In the genomic region with DNA sequence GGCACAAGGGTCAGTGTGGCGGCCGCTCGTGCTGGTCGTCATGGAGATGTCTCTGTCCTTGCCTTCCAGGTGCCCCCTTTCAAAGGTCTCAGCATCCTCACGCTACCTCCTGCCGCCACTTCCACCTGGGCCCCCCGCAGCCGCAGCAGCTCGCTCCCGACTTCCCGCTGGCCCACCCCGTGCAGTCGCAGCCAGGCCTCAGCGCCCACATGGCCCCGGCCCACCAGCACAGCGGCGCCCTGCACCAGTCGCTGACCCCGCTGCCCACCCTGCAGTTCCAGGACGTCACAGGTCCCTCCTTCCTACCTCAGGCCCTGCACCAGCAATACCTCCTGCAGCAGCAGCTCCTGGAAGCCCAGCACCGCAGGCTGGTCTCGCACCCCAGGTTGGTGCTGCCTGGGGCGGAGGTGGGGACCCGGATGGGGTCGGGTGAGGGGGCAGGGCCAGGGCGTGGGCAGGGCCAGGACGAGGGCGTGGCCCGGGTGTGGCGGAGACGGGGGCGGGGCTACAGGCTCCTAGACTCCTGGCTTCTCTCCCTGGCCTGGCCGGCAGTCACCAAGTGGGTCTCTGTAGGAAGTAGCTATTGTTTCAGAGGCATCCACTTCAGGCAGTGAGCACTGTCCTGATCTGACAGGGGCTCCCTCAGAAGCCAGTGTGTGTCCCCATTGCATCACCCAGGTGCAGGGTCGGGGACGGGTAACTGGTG, we compare ENCODE assay signal across 24 cellular contexts.
DNase-seq lines count a peak whose midpoint lies in the region; ATAC-seq, FAIRE-seq and TF ChIP-seq lines count a peak whose summit lies in the region.
"Had no signal": no experiment of that assay in that cellular context is flagged by ENCODE, and none has a peak within 500 bp of the region (broad histone marks: within the 10 kb centered on the region; RNA-seq: fewer than 3 reads in every experiment).

No MANE protein-coding gene starts in this region.

- H3K4me3 ChIP-seq in HCT116 (replicated peaks in 1 of 2; ENCODE audit: low read depth in 1 of 2, low read length in 2 of 2) (no peak overlapping the region), K562 (no peak overlapping the region)
- H3K4me3 ChIP-seq: BLaER1 treated with 17β-estradiol and CSF1 and Interleukin-3, amounts not matched to agents 10 nM and 100 nM; cardiac muscle cell; coronary artery had no signal

- H2AFZ ChIP-seq in HCT116 (ENCODE audit: low read depth, low read length, poor library complexity, severe bottlenecking), result no peak overlapping the region
- peak overlapping the region; percentile 51; the same call in 1 of the 2 replicates for H2AFZ ChIP-seq in K562 (ENCODE audit: low read depth, low read length)

- H3K9ac ChIP-seq in HCT116 (ENCODE audit: low read length) (no peak overlapping the region), K562 (ENCODE audit: insufficient read depth in 1 of 2, low read depth in 2 of 2, low read length in 2 of 2) (peak overlapping the region in 1 of 2 experiments; percentile 35; a peak in 1 of 4 replicates)
- H3K9ac ChIP-seq: BLaER1 treated with 17β-estradiol and CSF1 and Interleukin-3, amounts not matched to agents 10 nM and 100 nM; SK-N-SH had no signal

- in situ Hi-C loops in K562 (cut with MboI), result no loop called here

- no peak for TF ChIP-seq RAD21 in HCT116 (IDR thresholded peaks at IDR 0.05; ENCODE audit: low read depth)
- TF ChIP-seq RAD21 in K562 (CRISPR knock-in tag; conservative IDR thresholded peaks at IDR 0.05 in 1 of 2, IDR thresholded peaks at IDR 0.05 in 1 of 2), result no peak

- TF ChIP-seq CTCF in HCT116 (IDR thresholded peaks at IDR 0.05 in 2 of 3, conservative IDR thresholded peaks at IDR 0.05 in 1 of 3; ENCODE audit: borderline replicate concordance in 1 of 3, insufficient read depth in 1 of 3, low read depth in 2 of 3, low read length in 2 of 3), result no peak
- no peak for TF ChIP-seq CTCF in K562 (IDR thresholded peaks at IDR 0.05 in 2 of 3, conservative IDR thresholded peaks at IDR 0.05 in 1 of 3; ENCODE audit: insufficient read depth in 2 of 3, low read depth in 1 of 3, low read length in 3 of 3)

- H3K9me3 ChIP-seq in HCT116 (ENCODE audit: control insufficient read depth in 1 of 2, insufficient read depth in 1 of 2, low read depth in 1 of 2, low read length in 2 of 2), result no peaks in the 10 kb centered on the region
- H3K9me3 ChIP-seq in K562 (replicated peaks; ENCODE audit: control insufficient read depth, insufficient read depth, low read depth, low read length), result no peaks in the 10 kb centered on the region
- H3K9me3 ChIP-seq: BLaER1 treated with 17β-estradiol and CSF1 and Interleukin-3, amounts not matched to agents 10 nM and 100 nM; SK-N-SH had no signal

- BruUV-seq in HCT116 (replicated peaks; lab: Mats Ljungman, UMichigan) (no TSS peak), K562 (replicated peaks; lab: Mats Ljungman, UMichigan) (no TSS peak)

- CTCF ChIA-PET in HCT116 (lab: Charles Lee), result no interaction called here
- CTCF ChIA-PET in K562 (lab: Yijun Ruan, JAX; ENCODE audit: low intra/inter-chr PET ratio), result no interaction called here

- no peaks in the 10 kb centered on the region for H3K9me2 ChIP-seq in HCT116 (ENCODE audit: insufficient read depth)
- H3K9me2 ChIP-seq: SK-N-SH had no signal

- DNase-seq in HCT116 (ENCODE audit: low read depth, low spot score) (no peak), K562 (ENCODE audit: extremely low read depth in 1 of 4, low spot score in 3 of 4) (peak in 3 of 4 experiments; percentile 24 to 56 (median 49)), iPS-NIHi11 (ENCODE audit: low spot score) (peak; percentile 85), NCI-H524 (lab: John Stamatoyannopoulos, UW) (no peak)
- no peak for DNase-seq in stimulated activated naive CD8-positive, alpha-beta T cell treated with anti-CD3 and anti-CD28 coated beads, Interleukin-15, Interleukin-2, amounts not matched to agents 100 U/mL and 50 U/mL, for 24 hours
- DNase-seq: activated CD4-positive, alpha-beta T cell treated with anti-CD3 and anti-CD28 coated beads, Interleukin-2, amount 10 ng/mL, durations not matched to agents 24 days and 14 days; activated CD8-positive, alpha-beta memory T cell treated with anti-CD3 and anti-CD28 coated beads, Interleukin-2, amount 10 ng/mL, durations not matched to agents 7 days and 5 days; activated naive CD4-positive, alpha-beta T cell treated with anti-CD3 and anti-CD28 coated beads, Interleukin-2, amount 50 U/mL, for 16 hours; aorta; MV-4-11; naive thymus-derived CD4-positive, alpha-beta T cell; NCI-H1694 treated with DMSO at 0.1 percent for 48 hours; NCI-H69; retina; RPMI8226; SK-N-SH; T-helper 2 cell had no signal

- H3K4me2 ChIP-seq in HCT116 (ENCODE audit: low read length) (no peak overlapping the region), K562 (ENCODE audit: insufficient read depth, low read length) (peak overlapping the region; percentile 18; the same call in 1 of the 2 replicates)
- H3K4me2 ChIP-seq: BLaER1 treated with 17β-estradiol and CSF1 and Interleukin-3, amounts not matched to agents 10 nM and 100 nM; SK-N-SH had no signal

- ATAC-seq in HCT116 (peak; percentile 73; the same call in 1 of the 2 replicates), K562 (peak; percentile 91), GM19463 (IDR thresholded peaks at IDR 0.05; ENCODE audit: unreplicated experiment) (no peak), GM18502 (IDR thresholded peaks at IDR 0.05; ENCODE audit: poor library complexity, unreplicated experiment) (no peak)
- peak; percentile 21 for ATAC-seq in stimulated activated naive CD8-positive, alpha-beta T cell treated with anti-CD3 and anti-CD28 coated beads, Interleukin-15, Interleukin-2, amounts not matched to agents 100 U/mL and 50 U/mL, for 24 hours
- ATAC-seq: activated CD8-positive, alpha-beta memory T cell treated with anti-CD3 and anti-CD28 coated beads, Interleukin-2, amount 10 ng/mL, durations not matched to agents 7 days and 5 days; left lobe of liver; naive thymus-derived CD4-positive, alpha-beta T cell; stimulated activated effector memory CD8-positive, alpha-beta T cell treated with anti-CD3 and anti-CD28 coated beads, Interleukin-12 subunit alpha, Interleukin-12 subunit beta, amount 100 ng/mL, for 72 hours had no signal

- no peaks in the 10 kb centered on the region for H3K36me3 ChIP-seq in HCT116 (ENCODE audit: control insufficient read depth in 1 of 2, insufficient read depth in 2 of 2, low read length in 2 of 2)
- H3K36me3 ChIP-seq in K562 (ENCODE audit: control insufficient read depth, insufficient read depth, low read length), result no peaks in the 10 kb centered on the region
- H3K36me3 ChIP-seq: cardiac muscle cell had no signal

- H3K27me3 ChIP-seq in HCT116 (ENCODE audit: insufficient read depth, low read length) (no peaks in the 10 kb centered on the region), K562 (ENCODE audit: control insufficient read depth in 2 of 2, insufficient read depth in 2 of 2, low read length in 2 of 2) (no peaks in the 10 kb centered on the region; a peak in 1 of 5 replicates)
- H3K27me3 ChIP-seq: BLaER1 treated with 17β-estradiol and CSF1 and Interleukin-3, amounts not matched to agents 10 nM and 100 nM; cardiac muscle cell had no signal

- no peaks in the 10 kb centered on the region for H3K9me1 ChIP-seq in K562 (ENCODE audit: control insufficient read depth, insufficient read depth, low read length)

- H3K4me1 ChIP-seq in HCT116 (ENCODE audit: control insufficient read depth in 1 of 2, insufficient read depth in 2 of 2, low read length in 2 of 2) (no peaks in the 10 kb centered on the region), K562 (replicated peaks in 1 of 2; ENCODE audit: control insufficient read depth in 2 of 2, insufficient read depth in 2 of 2, low read length in 2 of 2) (peaks cover 0 to 13% of the 10 kb centered on the region in 2 experiments; a peak in 4 of 5 replicates)

- POLR2A ChIA-PET in HCT116 (lab: Charles Lee) (no interaction called here), K562 (lab: Yijun Ruan, JAX) (interaction anchor here (0.6 kb wide), 1 partner anchor 217 kb away, joined by 3 read pairs; no protein-coding TSS in a partner anchor)

- 48% methylated on average over 21 of the region's 35 CpGs for WGBS in K562 (ENCODE audit: insufficient coverage, low coverage, missing lambda C conversion rate)

- FAIRE-seq in K562 (lab: Jason Lieb, UNC), result no peak

- no peak for TF ChIP-seq EP300 in K562 (IDR thresholded peaks at IDR 0.05; ENCODE audit: low read length)

- no peaks in the 10 kb centered on the region for H3K79me2 ChIP-seq in HCT116 (ENCODE audit: insufficient read depth, low read length)
- H3K79me2 ChIP-seq in K562 (ENCODE audit: control insufficient read depth, insufficient read depth, low read length), result no peaks in the 10 kb centered on the region

- RAD21 ChIA-PET in HCT116 (lab: Charles Lee; ENCODE audit: low non-redundant PET in 1 of 2, low total read pairs in 2 of 2, uncharacterized antibody in 2 of 2, unreplicated experiment in 2 of 2), result no interaction called here

- no peaks in the 10 kb centered on the region for H4K20me1 ChIP-seq in HCT116 (ENCODE audit: insufficient read depth)
- no peaks in the 10 kb centered on the region; the same call in 1 of the 2 replicates for H4K20me1 ChIP-seq in K562 (replicated peaks; ENCODE audit: control insufficient read depth, insufficient read depth, low read length)

- H3K27ac ChIP-seq in HCT116 (ENCODE audit: low read depth, low read length) (no peak overlapping the region), K562 (ENCODE audit: extremely low read depth, low read depth, low read length) (no peak overlapping the region)
- H3K27ac ChIP-seq: BLaER1 treated with 17β-estradiol and CSF1 and Interleukin-3, amounts not matched to agents 10 nM and 100 nM; cardiac muscle cell; coronary artery had no signal

- intact Hi-C loops in HCT116 (cut with micrococcal nuclease), result no loop called here
- intact Hi-C loops in K562 (cut with micrococcal nuclease), result no loop called here

- TF ChIP-seq POLR2A in HCT116 (IDR thresholded peaks at IDR 0.05; ENCODE audit: borderline replicate concordance, extremely low read depth, insufficient read depth, insufficient read length) (no peak), K562 (conservative IDR thresholded peaks at IDR 0.05) (no peak)

TF ChIP-seq in HCT116, 20 proteins besides CTCF, POLR2A, EP300 and RAD21:
- TF ChIP-seq SRF (IDR thresholded peaks at IDR 0.05; ENCODE audit: low read depth) (no peak), ZFX (IDR thresholded peaks at IDR 0.05) (no peak), EGR1 (IDR thresholded peaks at IDR 0.05; ENCODE audit: low read depth) (no peak)

TF ChIP-seq in K562, 482 proteins besides CTCF, POLR2A, EP300 and RAD21 (continues in another document):
- TF ChIP-seq ZBTB17 (CRISPR knock-in tag; IDR thresholded peaks at IDR 0.05) (no peak), CBX2 (IDR thresholded peaks at IDR 0.05; ENCODE audit: insufficient read depth, low read length, poor library complexity, severe bottlenecking) (no peak), CEBPG (CRISPR knock-in tag; IDR thresholded peaks at IDR 0.05) (0 out of 2 replicates have a peak, but pooled peaks have one; percentile 13), CEBPG (tag; conservative IDR thresholded peaks at IDR 0.05 in 1 of 2, IDR thresholded peaks at IDR 0.05 in 1 of 2) (peak in 1 of 2 experiments; percentile 31; a peak in 1 of 4 replicates), BCL6 (CRISPR knock-in tag; IDR thresholded peaks at IDR 0.05) (no peak)

Comparison
In these comparisons a context has a peak if more than half of its experiments do, and no peak if none do; other contexts are left out.
1. ATAC-seq: peak in HCT116 (single experiment), K562 (single experiment) and stimulated activated naive CD8-positive, alpha-beta T cell treated with anti-CD3 and anti-CD28 coated beads, Interleukin-15, Interleukin-2, amounts not matched to agents 100 U/mL and 50 U/mL, for 24 hours (single experiment); none in GM19463 (single experiment) and GM18502 (single experiment).
2. DNase-seq: peak in K562 (3 of 4) and iPS-NIHi11 (single experiment); none in HCT116 (single experiment), stimulated activated naive CD8-positive, alpha-beta T cell treated with anti-CD3 and anti-CD28 coated beads, Interleukin-15, Interleukin-2, amounts not matched to agents 100 U/mL and 50 U/mL, for 24 hours (single experiment) and NCI-H524 (0 of 2).